Comparison of ENCODE assay signal across 31 cellular contexts in the genomic region with DNA sequence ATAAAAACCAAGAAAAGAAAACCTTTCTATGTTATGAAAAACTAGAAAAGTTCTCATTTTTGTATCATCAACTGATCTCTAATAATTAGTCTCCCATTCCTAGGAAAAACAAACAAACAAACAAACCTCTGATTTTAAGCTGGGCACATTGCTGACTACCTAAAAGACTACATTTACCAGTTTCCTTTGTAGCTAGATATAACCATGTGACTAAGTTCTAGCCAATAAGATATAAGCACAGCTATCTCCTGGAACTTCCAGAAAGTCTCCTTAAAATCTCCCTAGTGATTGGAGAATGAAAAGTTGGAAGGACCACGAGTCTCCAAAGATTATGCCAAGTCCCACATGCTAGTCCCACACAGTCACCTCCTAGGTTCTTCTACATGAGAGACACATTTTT.
"Had no signal": no experiment of that assay in that cellular context is flagged by ENCODE, and none has a peak within 500 bp of the region (broad histone marks: within the 10 kb centered on the region; RNA-seq: fewer than 3 reads in every experiment).

No MANE protein-coding gene starts in this region.

- H3K4me1 ChIP-seq: ascending aorta, breast epithelium, colonic mucosa had no signal

- H3K27me3 ChIP-seq: ascending aorta, breast epithelium, cardiac muscle cell, colonic mucosa had no signal

- H3K4me1 Mint-ChIP-seq: activated CD4-positive, alpha-beta T cell treated with anti-CD3 and anti-CD28 coated beads, Interleukin-2, amount 10 ng/mL, durations not matched to agents 24 days and 14 days; activated CD8-positive, alpha-beta memory T cell treated with anti-CD3 and anti-CD28 coated beads, Interleukin-2, amount 10 ng/mL, durations not matched to agents 7 days and 5 days; activated naive CD4-positive, alpha-beta T cell treated with anti-CD3 and anti-CD28 coated beads, Interleukin-2, amount 10 ng/mL, durations not matched to agents 7 days and 5 days; activated naive CD8-positive, alpha-beta T cell treated with anti-CD3 and anti-CD28 coated beads, Interleukin-2, amount 10 ng/mL, durations not matched to agents 7 days and 5 days; brain had no signal

- H3K36me3 ChIP-seq: ascending aorta, breast epithelium, cardiac muscle cell, colonic mucosa had no signal

- H3K9me3 ChIP-seq: ascending aorta, breast epithelium, colonic mucosa had no signal

- H3K4me3 Mint-ChIP-seq: activated CD4-positive, alpha-beta memory T cell treated with anti-CD3 and anti-CD28 coated beads for 36 hours; activated CD4-positive, alpha-beta T cell treated with anti-CD3 and anti-CD28 coated beads for 36 hours; activated CD4-positive, alpha-beta T cell treated with anti-CD3 and anti-CD28 coated beads, Interleukin-2, amount 10 ng/mL, durations not matched to agents 24 days and 14 days; activated CD8-positive, alpha-beta memory T cell treated with anti-CD3 and anti-CD28 coated beads, Interleukin-2, amount 10 ng/mL, durations not matched to agents 7 days and 5 days; activated CD8-positive, alpha-beta T cell treated with anti-CD3 and anti-CD28 coated beads, Interleukin-2, amount 10 ng/mL, durations not matched to agents 7 days and 5 days; activated naive CD4-positive, alpha-beta T cell treated with anti-CD3 and anti-CD28 coated beads, Interleukin-2, amount 10 ng/mL, durations not matched to agents 7 days and 5 days; activated naive CD8-positive, alpha-beta T cell treated with anti-CD3 and anti-CD28 coated beads, Interleukin-2, amount 10 ng/mL, durations not matched to agents 7 days and 5 days; activated T-helper 1 cell treated with anti-CD3 and anti-CD28 coated beads, Interleukin-12 subunit alpha, Interleukin-12 subunit beta, Interleukin-2, Interleukin-4 antibody, amounts not matched to agents 30 ng/mL and 10 ng/mL and 1 ng/mL, durations not matched to agents 14 hours and 24 hours and 36 hours; brain had no signal

- H3K27ac Mint-ChIP-seq: activated CD4-positive, alpha-beta memory T cell treated with anti-CD3 and anti-CD28 coated beads for 36 hours; activated CD4-positive, alpha-beta T cell treated with anti-CD3 and anti-CD28 coated beads for 36 hours; activated CD4-positive, alpha-beta T cell treated with anti-CD3 and anti-CD28 coated beads, Interleukin-2, amount 10 ng/mL, durations not matched to agents 24 days and 14 days; activated CD8-positive, alpha-beta memory T cell treated with anti-CD3 and anti-CD28 coated beads, Interleukin-2, amount 10 ng/mL, durations not matched to agents 7 days and 5 days; activated CD8-positive, alpha-beta T cell treated with anti-CD3 and anti-CD28 coated beads, Interleukin-2, amount 10 ng/mL, durations not matched to agents 7 days and 5 days; activated naive CD4-positive, alpha-beta T cell treated with anti-CD3 and anti-CD28 coated beads, Interleukin-2, amount 10 ng/mL, durations not matched to agents 7 days and 5 days; activated naive CD4-positive, alpha-beta T cell treated with anti-CD3 and anti-CD28 coated beads, Interleukin-2, amount 50 U/mL, for 72 hours; activated naive CD8-positive, alpha-beta T cell treated with anti-CD3 and anti-CD28 coated beads, Interleukin-2, amount 10 ng/mL, durations not matched to agents 7 days and 5 days; activated T-helper 1 cell treated with anti-CD3 and anti-CD28 coated beads, Interleukin-12 subunit alpha, Interleukin-12 subunit beta, Interleukin-2, Interleukin-4 antibody, amounts not matched to agents 30 ng/mL and 10 ng/mL and 1 ng/mL, durations not matched to agents 14 hours and 24 hours and 36 hours; activated T-helper 2 cell treated with anti-CD3 and anti-CD28 coated beads, Interferon-gamma antibody, Interleukin-2, Interleukin-4, amounts not matched to agents 10 μg/mL and 5 μg/mL and 100 μg/mL, durations not matched to agents 14 hours and 24 hours and 36 hours; brain had no signal

- H3K4me3 ChIP-seq: ascending aorta, breast epithelium, cardiac muscle cell, colonic mucosa had no signal

- H3K27me3 Mint-ChIP-seq: activated CD4-positive, alpha-beta memory T cell treated with anti-CD3 and anti-CD28 coated beads for 36 hours; activated CD4-positive, alpha-beta T cell treated with anti-CD3 and anti-CD28 coated beads for 36 hours; activated CD4-positive, alpha-beta T cell treated with anti-CD3 and anti-CD28 coated beads, Interleukin-2, amount 10 ng/mL, durations not matched to agents 24 days and 14 days; activated CD8-positive, alpha-beta memory T cell treated with anti-CD3 and anti-CD28 coated beads, Interleukin-2, amount 10 ng/mL, durations not matched to agents 7 days and 5 days; activated naive CD4-positive, alpha-beta T cell treated with anti-CD3 and anti-CD28 coated beads, Interleukin-2, amount 10 ng/mL, durations not matched to agents 7 days and 5 days; activated naive CD8-positive, alpha-beta T cell treated with anti-CD3 and anti-CD28 coated beads, Interleukin-2, amount 10 ng/mL, durations not matched to agents 7 days and 5 days; brain had no signal

- H3K9me3 Mint-ChIP-seq: activated CD4-positive, alpha-beta memory T cell treated with anti-CD3 and anti-CD28 coated beads for 36 hours; activated naive CD4-positive, alpha-beta T cell treated with anti-CD3 and anti-CD28 coated beads, Interleukin-2, amount 10 ng/mL, durations not matched to agents 7 days and 5 days; activated naive CD4-positive, alpha-beta T cell treated with anti-CD3 and anti-CD28 coated beads, Interleukin-2, amount 50 U/mL, for 72 hours; activated T-helper 1 cell treated with anti-CD3 and anti-CD28 coated beads, Interleukin-12 subunit alpha, Interleukin-12 subunit beta, Interleukin-2, Interleukin-4 antibody, amounts not matched to agents 30 ng/mL and 10 ng/mL and 1 ng/mL, durations not matched to agents 14 hours and 24 hours and 36 hours; activated T-helper 2 cell treated with anti-CD3 and anti-CD28 coated beads, Interferon-gamma antibody, Interleukin-2, Interleukin-4, amounts not matched to agents 10 μg/mL and 5 μg/mL and 100 μg/mL, durations not matched to agents 14 hours and 24 hours and 36 hours had no signal

- H3K36me3 Mint-ChIP-seq: activated CD4-positive, alpha-beta memory T cell treated with anti-CD3 and anti-CD28 coated beads for 36 hours; activated CD8-positive, alpha-beta memory T cell treated with anti-CD3 and anti-CD28 coated beads, Interleukin-2, amount 10 ng/mL, durations not matched to agents 7 days and 5 days; activated naive CD4-positive, alpha-beta T cell treated with anti-CD3 and anti-CD28 coated beads, Interleukin-2, amount 10 ng/mL, durations not matched to agents 7 days and 5 days; brain had no signal

- ATAC-seq: activated CD4-positive, alpha-beta T cell treated with anti-CD3 and anti-CD28 coated beads for 36 hours; activated CD8-positive, alpha-beta memory T cell treated with anti-CD3 and anti-CD28 coated beads, Interleukin-2, amount 10 ng/mL, durations not matched to agents 7 days and 5 days; activated CD8-positive, alpha-beta T cell treated with anti-CD3 and anti-CD28 coated beads, Interleukin-2, amount 10 ng/mL, durations not matched to agents 7 days and 5 days; activated naive CD4-positive, alpha-beta T cell treated with anti-CD3 and anti-CD28 coated beads, Interleukin-2, amount 50 U/mL, for 72 hours had no signal

- DNase-seq: activated CD4-positive, alpha-beta memory T cell treated with anti-CD3 and anti-CD28 coated beads for 36 hours; activated CD4-positive, alpha-beta T cell treated with anti-CD3 and anti-CD28 coated beads for 36 hours; activated CD4-positive, alpha-beta T cell treated with anti-CD3 and anti-CD28 coated beads, Interleukin-2, amount 10 ng/mL, durations not matched to agents 24 days and 14 days; activated CD4-positive, CD25-positive, alpha-beta regulatory T cell; activated CD4-positive, CD25-positive, alpha-beta regulatory T cell treated with anti-CD3 and anti-CD28 coated beads, Interleukin-2, amount 50 U/mL, for 72 hours; activated CD8-positive, alpha-beta memory T cell treated with anti-CD3 and anti-CD28 coated beads, Interleukin-2, amount 10 ng/mL, durations not matched to agents 7 days and 5 days; activated CD8-positive, alpha-beta memory T cell treated with anti-CD3 and anti-CD28 coated beads, Interleukin-2, amount 50 U/mL, for 4 hours; activated CD8-positive, alpha-beta T cell treated with anti-CD3 and anti-CD28 coated beads, Interleukin-2, amount 10 ng/mL, durations not matched to agents 7 days and 5 days; activated effector memory CD4-positive, alpha-beta T cell treated with anti-CD3 and anti-CD28 coated beads, Interleukin-2, amount 50 U/mL, for 16 hours; activated naive CD4-positive, alpha-beta T cell; activated naive CD4-positive, alpha-beta T cell treated with anti-CD3 and anti-CD28 coated beads, Interleukin-2, amount 10 ng/mL, durations not matched to agents 7 days and 5 days; activated naive CD8-positive, alpha-beta T cell treated with anti-CD3 and anti-CD28 coated beads, Interleukin-2, amount 10 ng/mL, durations not matched to agents 7 days and 5 days; activated T-cell treated with anti-CD3 and anti-CD28 coated beads, Interleukin-2, amount 50 U/mL, for 1 hour; activated T-cell treated with anti-CD3 and anti-CD28 coated beads, Interleukin-2, amount 50 U/mL, for 48 hours; central memory CD4-positive, alpha-beta T cell; cerebellar nuclear complex; colonic mucosa; effector CD8-positive, alpha-beta T cell; foreskin fibroblast; head of caudate nucleus; hippocampal formation; T-helper 2 cell had no signal

- H3K27ac ChIP-seq: ascending aorta, breast epithelium, cardiac muscle cell, colonic mucosa, epithelial cell of prostate, VCaP had no signal
